Comparison of ENCODE assay signal across 8 cellular contexts in the genomic region with DNA sequence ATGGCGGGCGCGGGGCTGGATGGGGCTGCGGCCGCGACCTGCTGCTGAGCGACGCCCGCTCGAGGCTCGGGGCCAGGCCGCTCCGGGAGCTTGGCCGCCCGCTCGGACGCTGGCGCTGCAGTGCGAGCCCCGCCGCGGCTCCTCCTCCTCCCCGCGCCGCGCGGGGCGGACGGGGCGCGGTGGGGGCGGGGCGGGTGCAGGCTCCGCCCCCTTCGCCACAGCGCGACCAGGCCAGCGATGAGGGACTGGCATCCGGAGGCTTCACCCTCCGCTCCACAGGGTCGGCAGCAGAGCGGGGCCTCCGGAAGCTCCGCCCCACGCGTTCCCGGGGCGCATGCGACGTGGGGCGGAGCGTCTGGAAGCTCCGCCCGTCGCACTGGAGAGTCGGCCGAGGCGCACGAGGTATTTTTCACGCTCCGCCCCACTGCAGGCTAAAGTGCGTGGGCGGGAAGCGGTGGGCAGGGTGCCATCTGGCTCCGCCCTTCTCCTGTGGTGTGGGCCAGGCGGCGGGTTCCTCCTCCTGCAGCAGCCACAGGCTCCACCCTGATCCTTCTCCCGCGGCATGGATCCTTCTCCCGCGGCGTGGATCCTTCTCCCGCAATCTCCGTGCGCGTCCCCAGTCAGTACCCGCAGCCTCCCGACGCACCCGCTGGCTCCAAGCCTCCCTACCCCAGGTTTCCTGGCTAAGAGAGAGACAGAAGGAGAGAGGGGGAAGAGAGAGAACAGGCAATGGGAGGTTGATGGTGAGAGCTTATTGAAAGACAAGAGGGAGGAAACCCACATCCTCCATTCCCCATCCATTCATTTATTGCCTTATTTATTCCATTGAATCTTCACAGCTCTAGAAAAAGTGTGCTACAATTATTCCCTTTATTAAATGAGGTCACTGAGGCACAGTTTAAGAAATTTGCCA.
DNase-seq lines count a peak whose midpoint lies in the region; ATAC-seq and TF ChIP-seq lines count a peak whose summit lies in the region.
"Not testable (repeated sequence)": the region's sequence is repeated elsewhere in the genome, so short reads cannot be mapped to it uniquely, and the experiment has no call there.

No MANE protein-coding gene starts in this region.

- H3K4me1 ChIP-seq in heart left ventricle; osteoblast (ENCODE audit: insufficient read depth, low read length): not testable (repeated sequence)

- H3K4me1 Mint-ChIP-seq in stimulated activated naive CD8-positive, alpha-beta T cell treated with anti-CD3 and anti-CD28 coated beads, Interleukin-15, Interleukin-2, amounts not matched to agents 100 ng/mL and 50 ng/mL, for 24 hours (ENCODE audit: low read depth), result not testable (repeated sequence)

- H3K4me3 Mint-ChIP-seq in stimulated activated naive CD8-positive, alpha-beta T cell treated with anti-CD3 and anti-CD28 coated beads, Interleukin-15, Interleukin-2, amounts not matched to agents 100 ng/mL and 50 ng/mL, for 24 hours, result peak overlapping the region; percentile 75

- not testable (repeated sequence) for H3K9me3 Mint-ChIP-seq in stimulated activated naive CD8-positive, alpha-beta T cell treated with anti-CD3 and anti-CD28 coated beads, Interleukin-15, Interleukin-2, amounts not matched to agents 100 ng/mL and 50 ng/mL, for 24 hours

- H3K27ac ChIP-seq in heart left ventricle, result peak overlapping the region in 5 of 12 donors; percentile 26 to 85 (median 57)
- H3K27ac ChIP-seq in osteoblast (ENCODE audit: low read depth, low read length), result not testable (repeated sequence)

- ATAC-seq in HG02763 (IDR thresholded peaks at IDR 0.05; ENCODE audit: unreplicated experiment), result peak; percentile 81
- peak; percentile 95 to 100 (median 98) for ATAC-seq in heart left ventricle

- DNase-seq in DMS79 treated with DMSO at 0.1 percent for 48 hours (lab: John Stamatoyannopoulos, UW) (peak; percentile 30), NCI-H2227 treated with DMSO at 0.1 percent for 48 hours (lab: John Stamatoyannopoulos, UW) (peak; percentile 80), UCSD-AML1 (lab: John Stamatoyannopoulos, UW; ENCODE audit: unreplicated experiment) (peak; percentile 96), anterior cingulate cortex (lab: John Stamatoyannopoulos, UW) (peak in 55 of 58 donors; percentile 30 to 97 (median 81)), heart left ventricle (peak; percentile 91 to 96 (median 92)), osteoblast (ENCODE audit: insufficient read length, low spot score, missing footprints) (peak; percentile 98)

- not testable (repeated sequence) for H3K27me3 Mint-ChIP-seq in stimulated activated naive CD8-positive, alpha-beta T cell treated with anti-CD3 and anti-CD28 coated beads, Interleukin-15, Interleukin-2, amounts not matched to agents 100 ng/mL and 50 ng/mL, for 24 hours

- not testable (repeated sequence) for TF ChIP-seq CTCF in heart left ventricle (IDR thresholded peaks at IDR 0.05); osteoblast (IDR thresholded peaks at IDR 0.05; ENCODE audit: extremely low read depth, low read depth, low read length)

- not testable (repeated sequence) for H3K36me3 ChIP-seq in heart left ventricle; osteoblast (ENCODE audit: insufficient read depth, low read length)

- intact Hi-C loops in heart left ventricle (cut with DNase I), result not testable (repeated sequence)

- H3K36me3 Mint-ChIP-seq in stimulated activated naive CD8-positive, alpha-beta T cell treated with anti-CD3 and anti-CD28 coated beads, Interleukin-15, Interleukin-2, amounts not matched to agents 100 ng/mL and 50 ng/mL, for 24 hours (ENCODE audit: low read depth), result not testable (repeated sequence)

- H4K20me1 ChIP-seq in osteoblast (ENCODE audit: insufficient read depth, low read length), result not testable (repeated sequence)

- peak overlapping the region in 10 of 12 donors; percentile 27 to 79 (median 34) for H3K4me3 ChIP-seq in heart left ventricle
- H3K4me3 ChIP-seq in osteoblast (ENCODE audit: insufficient read depth, low read length), result peak overlapping the region; percentile 58

- peak overlapping the region; percentile 21 for H3K27ac Mint-ChIP-seq in stimulated activated naive CD8-positive, alpha-beta T cell treated with anti-CD3 and anti-CD28 coated beads, Interleukin-15, Interleukin-2, amounts not matched to agents 100 ng/mL and 50 ng/mL, for 24 hours

- H3K27me3 ChIP-seq in heart left ventricle; osteoblast (ENCODE audit: insufficient read depth, low read length): not testable (repeated sequence)

- H3K79me2 ChIP-seq in osteoblast (ENCODE audit: insufficient read depth, low read length), result not testable (repeated sequence)

- not testable (repeated sequence) for H3K9me3 ChIP-seq in heart left ventricle; osteoblast (ENCODE audit: low read depth, low read length)

- H3K4me2 ChIP-seq in osteoblast (ENCODE audit: insufficient read depth, low read length), result peak overlapping the region; percentile 58

- peak overlapping the region; percentile 65 for H2AFZ ChIP-seq in osteoblast (ENCODE audit: low read length)

- peak in 1 of 2 donors; percentile 54 for TF ChIP-seq POLR2A in heart left ventricle (IDR thresholded peaks at IDR 0.05)

- WGBS in heart left ventricle, 4 donors, result 0 to 1% (median 0%) methylated on average over 16 to 78 of the region's 80 CpGs; no CpG with 5 or more reads in 1 of the 4 donors

Comparison
In these comparisons a context has a peak if more than half of its experiments do, and no peak if none do; other contexts are left out.
1. DNase-seq: peak in every context shown above with its lines; median percentile 98 in osteoblast; 96 in UCSD-AML1; 92 in heart left ventricle; 81 in anterior cingulate cortex; 80 in NCI-H2227 treated with DMSO at 0.1 percent for 48 hours; 30 in DMS79 treated with DMSO at 0.1 percent for 48 hours.